19 cellular contexts compared by ENCODE assay signal in genomic region chr10:37763132-37763531, GRCh38.
"Had no signal": no experiment of that assay in that cellular context is flagged by ENCODE, and none has a peak within 500 bp of the region (broad histone marks: within the 10 kb centered on the region; RNA-seq: fewer than 3 reads in every experiment).

No MANE protein-coding gene starts in this region.

- ATAC-seq: effector memory CD8-positive, alpha-beta T cell; esophagus mucosa; foreskin keratinocyte; gastroesophageal sphincter; heart right ventricle; left cardiac atrium; left lung; lower lobe of right lung; naive thymus-derived CD4-positive, alpha-beta T cell had no signal

- H3K36me3 ChIP-seq: colonic mucosa, heart right ventricle, left lung, lower lobe of right lung had no signal

- DNase-seq: colonic mucosa; cortex of kidney; effector CD8-positive, alpha-beta T cell; effector memory CD8-positive, alpha-beta T cell; endodermal cell; erythroblast; foreskin keratinocyte; head of caudate nucleus; heart right ventricle; hippocampal formation; left cardiac atrium; left lung; lower lobe of right lung; mesenchymal stem cell; midbrain; naive thymus-derived CD4-positive, alpha-beta T cell had no signal

- H3K4me3 ChIP-seq: colonic mucosa, gastroesophageal sphincter, heart right ventricle, left lung, lower lobe of right lung had no signal

- H3K4me1 ChIP-seq: colonic mucosa, foreskin keratinocyte, gastroesophageal sphincter, heart right ventricle, left lung, lower lobe of right lung had no signal

- H3K9me3 ChIP-seq: colonic mucosa had no signal

- H3K27ac ChIP-seq: colonic mucosa, epithelial cell of prostate, foreskin keratinocyte, gastroesophageal sphincter, heart right ventricle, left lung, lower lobe of right lung had no signal

- H3K27me3 ChIP-seq: colonic mucosa, foreskin keratinocyte, gastroesophageal sphincter, heart right ventricle, left lung had no signal
